9 cellular contexts compared by ENCODE assay signal in the genomic region with DNA sequence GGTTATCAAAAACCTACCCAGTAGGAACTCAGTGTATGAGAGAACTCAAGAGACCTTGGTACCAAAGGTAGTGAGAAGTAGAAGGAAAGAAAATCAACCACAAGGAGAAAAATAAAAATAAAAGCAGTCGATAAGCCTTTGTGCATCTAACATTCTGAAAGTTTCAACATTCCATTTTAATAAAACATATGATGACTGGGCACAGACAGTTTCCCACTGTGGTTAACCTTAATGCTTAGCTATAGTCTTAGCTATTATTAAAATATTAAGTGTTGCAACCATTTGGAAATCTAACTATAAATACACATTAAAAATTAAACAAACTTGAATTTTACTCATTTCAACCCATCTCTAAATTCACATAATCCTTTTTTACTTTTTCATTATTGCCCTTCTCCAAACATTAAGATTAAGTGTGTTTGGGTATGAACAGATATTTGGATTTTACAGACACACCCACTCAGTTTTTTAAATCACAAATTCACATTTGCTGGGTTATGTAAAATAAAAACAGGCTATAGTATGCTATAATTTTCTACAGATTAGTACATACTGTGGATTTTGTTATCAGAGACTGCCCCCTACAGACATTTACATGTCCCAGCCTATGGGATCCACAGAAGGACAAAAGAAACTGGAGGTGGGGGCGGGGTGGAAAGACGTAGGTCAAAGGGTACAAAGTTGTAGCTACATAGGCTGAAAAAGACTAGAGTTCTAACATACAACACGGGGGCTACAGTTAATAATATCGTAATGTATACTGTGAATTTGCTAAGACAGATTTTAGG. TPM values are rescaled to one million over a fixed set of nuclear protein-coding genes. Genes with fewer than 3 reads are reported as not detected.
DNase-seq lines count a peak whose midpoint lies in the region; ATAC-seq and TF ChIP-seq lines count a peak whose summit lies in the region.
"Had no signal": no experiment of that assay in that cellular context is flagged by ENCODE, and none has a peak within 500 bp of the region (broad histone marks: within the 10 kb centered on the region; RNA-seq: fewer than 3 reads in every experiment).

No MANE protein-coding gene starts in this region.

- no peaks in the 10 kb centered on the region for H3K4me1 ChIP-seq in CD4-positive, alpha-beta memory T cell (ENCODE audit: insufficient read depth, low read length)
- H3K4me1 ChIP-seq in effector memory CD4-positive, alpha-beta T cell (ENCODE audit: control insufficient read depth, insufficient read depth, low read length, poor library complexity, severe bottlenecking): no peaks in the 10 kb centered on the region
- H3K4me1 ChIP-seq: pancreas had no signal

- CTCF ChIA-PET in CD4-positive, alpha-beta memory T cell (lab: Charles Lee; ENCODE audit: partially characterized antibody): interaction anchor here (1.0 to 7.1 kb wide), 7 partner anchors 11 to 597 kb away, joined by 3 to 63 read pairs (median 5); no protein-coding TSS in a partner anchor

- peaks cover 33 to 39% of the 10 kb centered on the region in 2 donors for H3K36me3 Mint-ChIP-seq in CD4-positive, alpha-beta memory T cell

- POLR2A ChIA-PET in CD4-positive, alpha-beta memory T cell (lab: Charles Lee; ENCODE audit: partially characterized antibody): no interaction called here

- intact Hi-C loops in CD4-positive, alpha-beta memory T cell (cut with micrococcal nuclease): no loop called here

- H3K27me3 ChIP-seq in CD4-positive, alpha-beta memory T cell (ENCODE audit: insufficient read depth, low read length): no peaks in the 10 kb centered on the region
- no peaks in the 10 kb centered on the region for H3K27me3 ChIP-seq in HL-60 (ENCODE audit: insufficient read depth, poor library complexity, severe bottlenecking)
- H3K27me3 ChIP-seq in WERI-Rb-1 (ENCODE audit: insufficient read depth, low read depth, severe bottlenecking): no peaks in the 10 kb centered on the region
- no peaks in the 10 kb centered on the region for H3K27me3 ChIP-seq in effector memory CD4-positive, alpha-beta T cell (replicated peaks; ENCODE audit: control insufficient read depth, insufficient read depth, low read length, poor library complexity, severe bottlenecking)
- H3K27me3 ChIP-seq: pancreas had no signal

- peak in 4 of 5 donors; percentile 22 to 41 (median 32) for DNase-seq in CD4-positive, alpha-beta memory T cell
- DNase-seq in HL-60 (ENCODE audit: low read depth in 1 of 2, low spot score in 1 of 2): peak; percentile 26 to 57
- peak; percentile 43 for DNase-seq in WERI-Rb-1
- DNase-seq in iPS-NIHi7 (ENCODE audit: extremely low spot score): peak; percentile 50
- no peak for DNase-seq in effector memory CD4-positive, alpha-beta T cell
- no peak for DNase-seq in NCI-H2196 (lab: John Stamatoyannopoulos, UW; ENCODE audit: unreplicated experiment)
- DNase-seq in activated CD8-positive, alpha-beta memory T cell treated with anti-CD3 and anti-CD28 coated beads, Interleukin-2, amount 50 U/mL, for 48 hours: no peak
- DNase-seq: pancreas had no signal

- no peak for ATAC-seq in HG03460 (IDR thresholded peaks at IDR 0.05; ENCODE audit: unreplicated experiment)

- peak overlapping the region in 2 of 7 donors; percentile 29 to 87 for H3K27ac Mint-ChIP-seq in CD4-positive, alpha-beta memory T cell

- no peak overlapping the region for H3K4me3 Mint-ChIP-seq in CD4-positive, alpha-beta memory T cell

- H3K36me3 ChIP-seq in CD4-positive, alpha-beta memory T cell (ENCODE audit: insufficient read depth, low read length): no peaks in the 10 kb centered on the region
- H3K36me3 ChIP-seq in WERI-Rb-1: peaks cover 9% of the 10 kb centered on the region
- no peaks in the 10 kb centered on the region for H3K36me3 ChIP-seq in effector memory CD4-positive, alpha-beta T cell (ENCODE audit: control insufficient read depth, insufficient read depth, low read length)

- H3K27me3 Mint-ChIP-seq in CD4-positive, alpha-beta memory T cell: no peaks in the 10 kb centered on the region

- no peak overlapping the region for H3K27ac ChIP-seq in CD4-positive, alpha-beta memory T cell (ENCODE audit: low read depth, low read length)
- no peak overlapping the region for H3K27ac ChIP-seq in HL-60 (replicated peaks)
- H3K27ac ChIP-seq in WERI-Rb-1: no peak overlapping the region
- no peak overlapping the region for H3K27ac ChIP-seq in effector memory CD4-positive, alpha-beta T cell (ENCODE audit: insufficient read depth, low read length, poor library complexity, severe bottlenecking)
- H3K27ac ChIP-seq: pancreas had no signal

- H3K4me3 ChIP-seq in CD4-positive, alpha-beta memory T cell (ENCODE audit: low read length in 2 of 2): no peak overlapping the region
- H3K4me3 ChIP-seq in HL-60 (replicated peaks; ENCODE audit: insufficient read depth, low read length) (no peak overlapping the region), WERI-Rb-1 (ENCODE audit: low read depth, low read length) (no peak overlapping the region)
- H3K4me3 ChIP-seq in effector memory CD4-positive, alpha-beta T cell (ENCODE audit: insufficient read depth, low read depth, low read length, poor library complexity, severe bottlenecking): no peak overlapping the region
- H3K4me3 ChIP-seq: pancreas had no signal

- H3K9me3 ChIP-seq in CD4-positive, alpha-beta memory T cell (ENCODE audit: control insufficient read depth in 1 of 2, low read length in 2 of 2): no peaks in the 10 kb centered on the region
- no peaks in the 10 kb centered on the region for H3K9me3 ChIP-seq in WERI-Rb-1 (ENCODE audit: severe bottlenecking)
- H3K9me3 ChIP-seq in effector memory CD4-positive, alpha-beta T cell (ENCODE audit: control insufficient read depth, low read length): no peaks in the 10 kb centered on the region
- H3K9me3 ChIP-seq: pancreas had no signal

- peaks cover 0 to 3% (median under 1%) of the 10 kb centered on the region in 4 donors for H3K4me1 Mint-ChIP-seq in CD4-positive, alpha-beta memory T cell

- TF ChIP-seq CTCF in HL-60 (IDR thresholded peaks at IDR 0.05; ENCODE audit: insufficient read depth, low read length) (no peak), WERI-Rb-1 (IDR thresholded peaks at IDR 0.05; ENCODE audit: low read depth, low read length) (peak; percentile 39)

- H3K9me3 Mint-ChIP-seq in CD4-positive, alpha-beta memory T cell: no peaks in the 10 kb centered on the region

RNA-seq across cellular contexts. Expression of a gene that starts 32.8 kb away (rescaled TPM):
- total RNA-seq in CD4-positive, alpha-beta memory T cell: 10 to 100 TPM; 22.4 to 23.7 TPM
- 10 to 100 TPM in 1 of 2 donors, 1 to 10 TPM in 1; 10.0 to 12.2 TPM for polyA plus RNA-seq in CD4-positive, alpha-beta memory T cell

Comparison
In these comparisons a context has a peak if more than half of its experiments do, and no peak if none do; other contexts are left out.
1. DNase-seq: peak in CD4-positive, alpha-beta memory T cell (4 of 5), HL-60 (2 of 2), WERI-Rb-1 (single experiment) and iPS-NIHi7 (single experiment); none in effector memory CD4-positive, alpha-beta T cell (0 of 3), NCI-H2196 (single experiment) and activated CD8-positive, alpha-beta memory T cell treated with anti-CD3 and anti-CD28 coated beads, Interleukin-2, amount 50 U/mL, for 48 hours (single experiment).